8 cellular contexts compared by ENCODE assay signal in genomic region chr13:40994581-40995230, GRCh38. TPM values are rescaled to one million over a fixed set of nuclear protein-coding genes. Genes with fewer than 3 reads are reported as not detected.
DNase-seq lines count a peak whose midpoint lies in the region; ATAC-seq lines count a peak whose summit lies in the region.

No MANE protein-coding gene starts in this region.

- H3K4me3 ChIP-seq in SJCRH30 = no peak overlapping the region

- peak overlapping the region; percentile 93 for H3K27ac Mint-ChIP-seq in T-helper 17 cell
- peak overlapping the region; percentile 75 to 89 for H3K27ac Mint-ChIP-seq in natural killer cell treated with Interleukin-12 subunit alpha and Interleukin-12 subunit beta and Interleukin-15 and Interleukin-18, amount 100 ng/mL, for 72 hours

- H3K4me1 Mint-ChIP-seq in T-helper 17 cell = peaks cover 48% of the 10 kb centered on the region
- peaks cover 41 to 65% of the 10 kb centered on the region in 2 donors for H3K4me1 Mint-ChIP-seq in natural killer cell treated with Interleukin-12 subunit alpha and Interleukin-12 subunit beta and Interleukin-15 and Interleukin-18, amount 100 ng/mL, for 72 hours (ENCODE audit: low read depth in 2 of 2)

- peak; percentile 56 for ATAC-seq in GM18519 (IDR thresholded peaks at IDR 0.05; ENCODE audit: low FRiP score, unreplicated experiment)
- peak; percentile 72 for ATAC-seq in HG02623 (IDR thresholded peaks at IDR 0.05; ENCODE audit: unreplicated experiment)
- peak; percentile 20 for ATAC-seq in T-helper 17 cell
- ATAC-seq in natural killer cell treated with Interleukin-12 subunit alpha and Interleukin-12 subunit beta and Interleukin-15 and Interleukin-18, amount 100 ng/mL, for 72 hours = peak; percentile 50 to 56

- H3K4me3 Mint-ChIP-seq in T-helper 17 cell = peak overlapping the region; percentile 77
- H3K4me3 Mint-ChIP-seq in natural killer cell treated with Interleukin-12 subunit alpha and Interleukin-12 subunit beta and Interleukin-15 and Interleukin-18, amount 100 ng/mL, for 72 hours = peak overlapping the region; percentile 74

- DNase-seq in T-helper 17 cell (no peak), NCI-H2029 (lab: John Stamatoyannopoulos, UW) (no peak), SJCRH30 (no peak), KG1 (lab: John Stamatoyannopoulos, UW) (no peak), AG20443 (ENCODE audit: low spot score) (no peak)
- DNase-seq in natural killer cell treated with Interleukin-12 subunit alpha and Interleukin-12 subunit beta and Interleukin-15 and Interleukin-18, amount 100 ng/mL, for 72 hours (ENCODE audit: low spot score) = no peak

- no peaks in the 10 kb centered on the region for H3K27me3 Mint-ChIP-seq in T-helper 17 cell
- no peaks in the 10 kb centered on the region for H3K27me3 Mint-ChIP-seq in natural killer cell treated with Interleukin-12 subunit alpha and Interleukin-12 subunit beta and Interleukin-15 and Interleukin-18, amount 100 ng/mL, for 72 hours

- H3K36me3 ChIP-seq in SJCRH30 = no peaks in the 10 kb centered on the region

- H3K36me3 Mint-ChIP-seq in T-helper 17 cell (ENCODE audit: low read depth) = peaks cover 3% of the 10 kb centered on the region
- peaks cover 13% of the 10 kb centered on the region for H3K36me3 Mint-ChIP-seq in natural killer cell treated with Interleukin-12 subunit alpha and Interleukin-12 subunit beta and Interleukin-15 and Interleukin-18, amount 100 ng/mL, for 72 hours

- H3K4me1 ChIP-seq in SJCRH30 = peaks cover 15% of the 10 kb centered on the region

- H3K27me3 ChIP-seq in SJCRH30 = no peaks in the 10 kb centered on the region

- no peak overlapping the region for H3K27ac ChIP-seq in SJCRH30

- H3K9me3 ChIP-seq in T-helper 17 cell (ENCODE audit: control insufficient read depth, low read length, poor library complexity, severe bottlenecking) (no peaks in the 10 kb centered on the region), SJCRH30 (replicated peaks) (no peaks in the 10 kb centered on the region)

- H3K9me3 Mint-ChIP-seq in natural killer cell treated with Interleukin-12 subunit alpha and Interleukin-12 subunit beta and Interleukin-15 and Interleukin-18, amount 100 ng/mL, for 72 hours = no peaks in the 10 kb centered on the region

RNA-seq across cellular contexts. Expression of gene ELF1, which starts 24.4 kb away (rescaled TPM):
- total RNA-seq in T-helper 17 cell = 100 to 1,000 TPM; 197 to 232 TPM
- total RNA-seq in natural killer cell treated with Interleukin-12 subunit alpha and Interleukin-12 subunit beta and Interleukin-15 and Interleukin-18, amount 100 ng/mL, for 72 hours = 10 to 100 TPM; 61.8 to 86.1 TPM
- total RNA-seq in SJCRH30 (2014; rRNA removed; shearing (Covaris generic)) = 30.5 and 32.7 TPM in 2 replicates

Comparison
In these comparisons a context has a peak if more than half of its experiments do, and no peak if none do; other contexts are left out.
1. ATAC-seq: peak in every context shown above with its lines; median percentile 72 in HG02623; 56 in GM18519; 53 in natural killer cell treated with Interleukin-12 subunit alpha and Interleukin-12 subunit beta and Interleukin-15 and Interleukin-18, amount 100 ng/mL, for 72 hours; 20 in T-helper 17 cell.